ENCODE assay signal across 1 cellular context in the genomic region with DNA sequence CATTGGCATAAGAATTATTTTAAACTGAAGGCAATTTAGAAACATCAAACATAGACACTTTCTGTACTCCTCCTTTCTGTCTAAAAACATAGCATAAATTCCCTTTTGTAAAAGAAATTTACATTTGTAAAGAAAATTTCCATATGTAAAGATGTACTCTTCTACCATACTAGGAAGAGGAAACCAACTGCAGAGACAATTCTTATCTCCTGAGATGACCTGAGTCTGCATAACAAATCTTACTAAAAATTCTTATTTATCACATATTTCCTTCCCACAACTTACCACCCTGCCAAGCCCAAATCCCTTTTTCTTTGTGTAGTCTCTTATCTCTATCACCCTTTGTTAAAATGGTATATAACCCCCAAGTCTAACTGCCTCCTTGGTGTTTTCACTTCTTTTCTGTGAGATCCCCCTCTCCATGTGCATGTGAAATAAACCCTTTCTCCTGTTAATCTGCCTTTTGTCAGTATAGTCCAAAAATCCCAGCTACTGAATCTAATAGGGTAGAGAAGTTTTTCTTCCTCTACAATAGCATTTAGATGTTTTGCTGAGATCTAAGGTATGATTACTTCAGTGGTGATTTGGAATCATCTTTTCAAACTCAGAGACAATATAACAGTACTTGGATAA.
TF ChIP-seq lines count a peak whose summit lies in the region.

No MANE protein-coding gene starts in this region.

TF ChIP-seq in GM23338, 12 proteins besides CTCF, POLR2A, EP300 and RAD21 (continued from another document):
- no peak for TF ChIP-seq EZH2phosphoT487 (IDR thresholded peaks at IDR 0.05; ENCODE audit: unreplicated experiment)
